In genomic region chr2:184053326-184053725, GRCh38 we compare ENCODE assay signal across 12 cellular contexts.
DNase-seq lines count a peak whose midpoint lies in the region; ATAC-seq lines count a peak whose summit lies in the region.
"Had no signal": no experiment of that assay in that cellular context is flagged by ENCODE, and none has a peak within 500 bp of the region (broad histone marks: within the 10 kb centered on the region; RNA-seq: fewer than 3 reads in every experiment).

No MANE protein-coding gene starts in this region.

- peak; percentile 89 for DNase-seq in DMS153 treated with DMSO at 0.1 percent for 48 hours (lab: John Stamatoyannopoulos, UW; ENCODE audit: unreplicated experiment)
- DNase-seq in NCI-H2029 (lab: John Stamatoyannopoulos, UW), result peak; percentile 85
- DNase-seq in SHP77 (lab: John Stamatoyannopoulos, UW), result peak; percentile 74 to 76
- DNase-seq in kidney glomerular epithelial cell (lab: John Stamatoyannopoulos, UW), result peak; percentile 17
- DNase-seq in GF-D8 (lab: John Stamatoyannopoulos, UW), result no peak
- no peak for DNase-seq in KG1 (lab: John Stamatoyannopoulos, UW)
- DNase-seq: activated CD8-positive, alpha-beta T cell treated with anti-CD3 and anti-CD28 coated beads for 36 hours; stimulated activated CD4-positive, alpha-beta T cell treated with anti-CD3 and anti-CD28 coated beads, Interleukin-4, amount 100 ng/mL, for 24 hours had no signal

- no peak for ATAC-seq in HG02870 (IDR thresholded peaks at IDR 0.05; ENCODE audit: unreplicated experiment)
- no peak for ATAC-seq in HG03354 (IDR thresholded peaks at IDR 0.05; ENCODE audit: poor library complexity, severe bottlenecking, unreplicated experiment)
- ATAC-seq: activated CD8-positive, alpha-beta T cell treated with anti-CD3 and anti-CD28 coated beads for 36 hours; GM12878; stimulated activated effector memory CD8-positive, alpha-beta T cell treated with anti-CD3 and anti-CD28 coated beads, Interleukin-12 subunit alpha, Interleukin-12 subunit beta, amount 100 ng/mL, for 72 hours had no signal

Comparison
In these comparisons a context has a peak if more than half of its experiments do, and no peak if none do; other contexts are left out.
1. DNase-seq: peak in DMS153 treated with DMSO at 0.1 percent for 48 hours (single experiment), NCI-H2029 (single experiment), SHP77 (2 of 2) and kidney glomerular epithelial cell (single experiment); none in GF-D8 (single experiment) and KG1 (single experiment).